Comparison of ENCODE assay signal across 8 cellular contexts in genomic region chr2:47335137-47335603, GRCh38. TPM values are rescaled to one million over a fixed set of nuclear protein-coding genes. Genes with fewer than 3 reads are reported as not detected.
A peak's percentile ranks its signal among the peaks of the same experiment; 100 is the strongest.
DNase-seq lines count a peak whose midpoint lies in the region; ATAC-seq, FAIRE-seq and TF ChIP-seq lines count a peak whose summit lies in the region.
"Not testable (repeated sequence)": the region's sequence is repeated elsewhere in the genome, so short reads cannot be mapped to it uniquely, and the experiment has no call there.

No MANE protein-coding gene starts in this region.

- POLR2A ChIA-PET in WTC11 (lab: Charles Lee), result interaction anchor here (0.8 to 3.0 kb wide), 6 partner anchors 10 to 328 kb away, joined by 4 to 31 read pairs (median 6); partner anchors contain the start of gene MSH2

- FAIRE-seq in GM12892 (lab: Jason Lieb, UNC), result peak; percentile 42

- not testable (repeated sequence) for H3K9me3 ChIP-seq in MG63

- H3K27me3 Mint-ChIP-seq in WTC11 (ENCODE audit: low read depth), result not testable (repeated sequence)

- 0 out of 2 replicates have a peak overlapping the region, but pooled peaks have one; percentile 60 for H3K27ac Mint-ChIP-seq in WTC11

- TF ChIP-seq POLR2A in GM12892 (IDR thresholded peaks at IDR 0.05; ENCODE audit: low read depth, low read length), result not testable (repeated sequence)

- H3K36me3 ChIP-seq in MG63, result not testable (repeated sequence)

- intact Hi-C loops in dorsolateral prefrontal cortex (cut with DNase I), result loop anchor here (2.0 to 10.0 kb wide), 2 partner anchors 54 to 440 kb away; no protein-coding TSS in a partner anchor

- not testable (repeated sequence) for H3K27me3 ChIP-seq in MG63, dorsolateral prefrontal cortex

- peaks cover 54% of the 10 kb centered on the region for H3K4me1 Mint-ChIP-seq in WTC11

- not testable (repeated sequence) for H3K4me3 Mint-ChIP-seq in WTC11

- CTCF ChIA-PET in WTC11 (lab: Charles Lee), result interaction anchor here (0.6 to 4.4 kb wide), 34 partner anchors 8 to 448 kb away, joined by 3 to 107 read pairs (median 5); partner anchors contain the start of genes MSH2 and MSH6

- H3K9me3 Mint-ChIP-seq in WTC11, result not testable (repeated sequence)

- 0 out of 2 replicates have a peak, but pooled peaks have one; percentile 27 for TF ChIP-seq CTCF in WTC11 (IDR thresholded peaks at IDR 0.05)
- TF ChIP-seq CTCF in dorsolateral prefrontal cortex (IDR thresholded peaks at IDR 0.05 in 54 of 56, conservative IDR thresholded peaks at IDR 0.05 in 2 of 56; ENCODE audit: low read depth in 1 of 56, partially characterized antibody in 56 of 56), result peak; percentile 52 to 84 (median 74)

- H3K4me3 ChIP-seq in MG63, dorsolateral prefrontal cortex: not testable (repeated sequence)

- H3K36me3 Mint-ChIP-seq in WTC11, result peaks cover 16% of the 10 kb centered on the region

- DNase-seq in AG20443 (ENCODE audit: low spot score) (peak; percentile 83), MG63 (peak; percentile 57), NCI-H82 treated with DMSO at 0.1 percent for 48 hours (lab: John Stamatoyannopoulos, UW; ENCODE audit: unreplicated experiment) (peak; percentile 84), WTC11 (ENCODE audit: low spot score) (peak; percentile 61), dorsolateral prefrontal cortex (peak in 9 of 10 donors; percentile 42 to 74 (median 56)), islet precursor cell (peak; percentile 76), renal cortical epithelial cell (ENCODE audit: low read depth) (peak; percentile 76)
- not testable (repeated sequence) for DNase-seq in GM12892 (ENCODE audit: insufficient read length)

- H3K27ac ChIP-seq in dorsolateral prefrontal cortex, result peak overlapping the region in 54 of 59 donors; percentile 14 to 89 (median 78)

- peak; percentile 68 for ATAC-seq in WTC11

TF ChIP-seq in WTC11, 78 proteins besides CTCF, POLR2A, EP300 and RAD21:
- peak; percentile 69; the same call in 1 of the 2 replicates for TF ChIP-seq GTF2I (CRISPR knock-in tag; conservative IDR thresholded peaks at IDR 0.05)
- peak; percentile 18; the same call in 1 of the 2 replicates for TF ChIP-seq ZNF121 (CRISPR knock-in tag; IDR thresholded peaks at IDR 0.05)

RNA-seq across cellular contexts. Expression of gene EPCAM, which starts 33.9 kb away (rescaled TPM):
- polyA plus RNA-seq in GM12892 (2012; ENCODE audit: missing spikeins), result 0.25 TPM
- total RNA-seq in MG63 (2014; rRNA removed; shearing (Covaris generic); ENCODE audit: low replicate concordance), result not detected in 2 replicates
- total RNA-seq in WTC11 (2021) (214 to 229 TPM (median 227 TPM) in 3 replicates), dorsolateral prefrontal cortex (10 to 100 TPM in 2 of 120 experiments, 1 to 10 TPM in 104, under 1 TPM in 10, not detected in 4; 0.62 to 11.2 (median 1.9) TPM), renal cortical epithelial cell (60.2 and 129 TPM in 2 replicates)
